In the genomic region with DNA sequence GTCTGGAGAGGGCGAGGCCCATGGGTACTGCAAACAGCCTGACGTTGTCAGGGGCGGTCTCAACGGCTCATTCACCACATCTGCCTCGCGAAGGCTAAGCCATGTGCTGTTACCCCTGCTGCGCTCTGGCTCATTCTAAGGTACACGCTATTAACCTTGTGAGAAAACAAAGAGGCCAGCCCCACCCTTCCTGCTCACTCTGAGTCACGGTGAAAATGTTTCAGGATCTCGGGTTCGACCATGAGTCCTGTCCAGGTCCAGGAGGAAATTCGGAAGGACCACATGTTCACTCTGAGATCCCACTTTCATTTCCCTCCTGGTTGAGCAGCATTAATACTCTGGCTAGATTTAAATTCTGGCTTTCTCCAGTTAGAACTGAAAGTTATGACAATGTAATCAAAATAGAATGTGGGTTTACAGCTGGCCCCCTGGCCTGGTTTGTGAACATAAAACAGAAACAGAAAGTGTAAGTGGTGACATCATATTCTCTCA, we compare ENCODE assay signal across 1 cellular context.
TF ChIP-seq lines count a peak whose summit lies in the region.

No MANE protein-coding gene starts in this region.

TF ChIP-seq in IMR-90, 13 proteins besides CTCF, POLR2A, EP300 and RAD21:
- TF ChIP-seq CEBPB (IDR thresholded peaks at IDR 0.05; ENCODE audit: low read depth, low read length), result no peak
- no peak for TF ChIP-seq MAZ (IDR thresholded peaks at IDR 0.05; ENCODE audit: borderline replicate concordance, low read depth, low read length)
- no peak for TF ChIP-seq RCOR1 (IDR thresholded peaks at IDR 0.05; ENCODE audit: insufficient replicate concordance, low read length)
- no peak for TF ChIP-seq BHLHE40 (IDR thresholded peaks at IDR 0.05; ENCODE audit: low read depth, low read length)
- TF ChIP-seq SMC3 (IDR thresholded peaks at IDR 0.05; ENCODE audit: low read depth, low read length), result 0 out of 2 replicates have a peak, but pooled peaks have one; percentile 16
- TF ChIP-seq MAFK (IDR thresholded peaks at IDR 0.05; ENCODE audit: low read depth, low read length), result no peak
- no peak for TF ChIP-seq NFE2L2 (IDR thresholded peaks at IDR 0.05; ENCODE audit: low read depth, low read length)
